22 cellular contexts compared by ENCODE assay signal in the genomic region with DNA sequence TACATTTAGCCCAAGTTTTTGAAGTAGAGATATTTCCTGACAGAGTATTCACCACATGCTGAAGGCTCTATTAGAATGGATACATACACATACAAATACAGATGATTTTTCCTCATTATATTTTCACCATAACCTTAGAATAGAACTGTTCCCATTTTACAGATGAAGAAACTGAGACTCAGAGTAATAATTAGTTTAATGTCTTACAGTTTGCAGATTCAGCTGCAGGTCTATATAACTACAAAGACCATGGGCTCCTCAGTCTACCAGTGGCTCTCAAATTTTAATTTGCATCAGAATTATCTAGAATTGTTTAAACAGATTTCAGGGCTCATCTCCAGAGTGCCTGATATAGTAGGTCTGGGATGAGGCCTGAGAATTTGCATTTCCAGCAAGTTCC.
"Had no signal": no experiment of that assay in that cellular context is flagged by ENCODE, and none has a peak within 500 bp of the region (broad histone marks: within the 10 kb centered on the region; RNA-seq: fewer than 3 reads in every experiment).

No MANE protein-coding gene starts in this region.

- H3K79me2 ChIP-seq: parathyroid adenoma had no signal

- H3K9ac ChIP-seq: parathyroid adenoma had no signal

- H3K4me1 ChIP-seq: parathyroid adenoma, upper lobe of left lung had no signal

- ATAC-seq: activated CD4-positive, alpha-beta T cell treated with anti-CD3 and anti-CD28 coated beads for 36 hours; effector memory CD8-positive, alpha-beta T cell; esophagus mucosa; left cardiac atrium; right cardiac atrium; SK-N-SH treated with all-trans-retinoic acid at 6 μM for 48 hours had no signal

- DNase-seq: activated CD4-positive, alpha-beta T cell treated with anti-CD3 and anti-CD28 coated beads for 36 hours; activated CD4-positive, alpha-beta T cell treated with anti-CD3 and anti-CD28 coated beads, Interleukin-2, amount 50 U/mL, for 4 hours; activated CD8-positive, alpha-beta memory T cell treated with anti-CD3 and anti-CD28 coated beads for 24 hours; activated CD8-positive, alpha-beta memory T cell treated with anti-CD3 and anti-CD28 coated beads, Interleukin-2, amount 50 U/mL, for 4 hours; activated naive CD4-positive, alpha-beta T cell treated with Interleukin-2 at 50 U/mL for 16 hours; activated naive CD8-positive, alpha-beta T cell treated with anti-CD3 and anti-CD28 coated beads for 36 hours; activated T-cell treated with anti-CD3 and anti-CD28 coated beads, Interleukin-2, amount 50 U/mL, for 48 hours; amniotic stem cell; central memory CD4-positive, alpha-beta T cell; effector memory CD8-positive, alpha-beta T cell; foreskin melanocyte; hypothalamus; left cardiac atrium; nephron progenitor cell; right cardiac atrium; stimulated activated CD4-positive, alpha-beta T cell treated with anti-CD3 and anti-CD28 coated beads, Interleukin-1b, Interleukin-23, amount 100 ng/mL, for 48 hours; testis; upper lobe of left lung had no signal

- H3K4me3 Mint-ChIP-seq: activated CD4-positive, alpha-beta T cell treated with anti-CD3 and anti-CD28 coated beads for 36 hours; activated naive CD8-positive, alpha-beta T cell treated with anti-CD3 and anti-CD28 coated beads for 36 hours; effector memory CD8-positive, alpha-beta T cell; nephron progenitor cell; stimulated activated naive CD8-positive, alpha-beta T cell treated with anti-CD3 and anti-CD28 coated beads, Interleukin-15, Interleukin-2, amounts not matched to agents 100 ng/mL and 50 ng/mL, for 24 hours had no signal

- H3K9me3 Mint-ChIP-seq: activated naive CD8-positive, alpha-beta T cell treated with anti-CD3 and anti-CD28 coated beads for 36 hours; effector memory CD8-positive, alpha-beta T cell; stimulated activated naive CD8-positive, alpha-beta T cell treated with anti-CD3 and anti-CD28 coated beads, Interleukin-15, Interleukin-2, amounts not matched to agents 100 ng/mL and 50 ng/mL, for 24 hours had no signal

- H3K4me1 Mint-ChIP-seq: activated CD4-positive, alpha-beta T cell treated with anti-CD3 and anti-CD28 coated beads for 36 hours; activated naive CD8-positive, alpha-beta T cell treated with anti-CD3 and anti-CD28 coated beads for 36 hours had no signal

- H3K27ac ChIP-seq: parathyroid adenoma had no signal

- H3K27ac Mint-ChIP-seq: activated CD4-positive, alpha-beta T cell treated with anti-CD3 and anti-CD28 coated beads for 36 hours; activated naive CD8-positive, alpha-beta T cell treated with anti-CD3 and anti-CD28 coated beads for 36 hours; nephron progenitor cell; stimulated activated naive CD8-positive, alpha-beta T cell treated with anti-CD3 and anti-CD28 coated beads, Interleukin-15, Interleukin-2, amounts not matched to agents 100 ng/mL and 50 ng/mL, for 24 hours had no signal

- H3K27me3 ChIP-seq: testis, upper lobe of left lung had no signal

- H2AFZ ChIP-seq: parathyroid adenoma had no signal

- H3K9me3 ChIP-seq: testis, upper lobe of left lung had no signal

- H3K4me3 ChIP-seq: testis, upper lobe of left lung had no signal

- H3K27me3 Mint-ChIP-seq: activated CD4-positive, alpha-beta T cell treated with anti-CD3 and anti-CD28 coated beads for 36 hours; activated naive CD8-positive, alpha-beta T cell treated with anti-CD3 and anti-CD28 coated beads for 36 hours; effector memory CD8-positive, alpha-beta T cell; stimulated activated naive CD8-positive, alpha-beta T cell treated with anti-CD3 and anti-CD28 coated beads, Interleukin-15, Interleukin-2, amounts not matched to agents 100 ng/mL and 50 ng/mL, for 24 hours had no signal
